Comparison of ENCODE assay signal across 22 cellular contexts in genomic region chr16:64507240-64508024, GRCh38.
DNase-seq lines count a peak whose midpoint lies in the region; ATAC-seq and TF ChIP-seq lines count a peak whose summit lies in the region.
"Had no signal": no experiment of that assay in that cellular context is flagged by ENCODE, and none has a peak within 500 bp of the region (broad histone marks: within the 10 kb centered on the region; RNA-seq: fewer than 3 reads in every experiment).

No MANE protein-coding gene starts in this region.

- peak in 3 of 4 donors; percentile 24 to 68 (median 68) for ATAC-seq in heart left ventricle
- ATAC-seq: GM23338, K562, PC-3 had no signal

- H3K4me1 ChIP-seq in cardiac muscle cell (ENCODE audit: low read depth), result peaks cover 12% of the 10 kb centered on the region
- H3K4me1 ChIP-seq in heart left ventricle, result peaks cover 0 to 5% (median 0%) of the 10 kb centered on the region in 12 donors
- no peaks in the 10 kb centered on the region for H3K4me1 ChIP-seq in mesodermal cell (ENCODE audit: control insufficient read depth, insufficient read depth, low read length, poor library complexity, severe bottlenecking)
- H3K4me1 ChIP-seq: SJSA1 had no signal

- no peaks in the 10 kb centered on the region for H3K36me3 Mint-ChIP-seq in glutamatergic neuron (ENCODE audit: unreplicated experiment)

- no peak overlapping the region for H3K4me3 Mint-ChIP-seq in glutamatergic neuron (ENCODE audit: unreplicated experiment)
- H3K4me3 Mint-ChIP-seq: GM23338 had no signal

- no peaks in the 10 kb centered on the region for H3K27me3 Mint-ChIP-seq in glutamatergic neuron (ENCODE audit: unreplicated experiment)

- H3K27me3 ChIP-seq in cardiac muscle cell, result no peaks in the 10 kb centered on the region
- no peaks in the 10 kb centered on the region for H3K27me3 ChIP-seq in heart left ventricle
- H3K27me3 ChIP-seq: SJSA1 had no signal

- H3K4me1 Mint-ChIP-seq in glutamatergic neuron (ENCODE audit: low read depth, unreplicated experiment), result no peaks in the 10 kb centered on the region
- H3K4me1 Mint-ChIP-seq: GM23338 had no signal

- 49 to 59% (median 53%) methylated on average over 2 of the region's 2 CpGs for WGBS in heart left ventricle, 4 donors
- 83 to 89% methylated on average over 1 of the region's 2 CpGs for whole genome bisulfite sequencing in mesodermal cell (ENCODE audit: insufficient coverage in 2 of 2), 2 experiments

- H3K36me3 ChIP-seq in cardiac muscle cell (no peaks in the 10 kb centered on the region), heart left ventricle (no peaks in the 10 kb centered on the region), mesodermal cell (ENCODE audit: control insufficient read depth, insufficient read depth, low read length) (no peaks in the 10 kb centered on the region)
- H3K36me3 ChIP-seq: SJSA1 had no signal

- H3K9me3 Mint-ChIP-seq in glutamatergic neuron (ENCODE audit: unreplicated experiment), result peaks cover 3% of the 10 kb centered on the region
- H3K9me3 Mint-ChIP-seq: GM23338 had no signal

- H3K4me3 ChIP-seq in cardiac muscle cell, result no peak overlapping the region
- H3K4me3 ChIP-seq in heart left ventricle, result no peak overlapping the region
- no peak overlapping the region for H3K4me3 ChIP-seq in mesodermal cell (ENCODE audit: extremely low read depth, insufficient read depth, low read length, poor library complexity, severe bottlenecking)
- H3K4me3 ChIP-seq: GM23338, K562, SJSA1 had no signal

- H3K27ac ChIP-seq in cardiac muscle cell, result peak overlapping the region; percentile 86
- H3K27ac ChIP-seq in heart left ventricle, result peak overlapping the region in 1 of 12 donors; percentile 4
- peak overlapping the region; percentile 25 for H3K27ac ChIP-seq in mesodermal cell (ENCODE audit: low read depth, low read length, severe bottlenecking)
- H3K27ac ChIP-seq: SJSA1 had no signal

- H3K9me3 ChIP-seq in cardiac muscle cell (ENCODE audit: low read depth) (no peaks in the 10 kb centered on the region), heart left ventricle (peaks cover 0 to 26% (median 7%) of the 10 kb centered on the region in 12 donors), mesodermal cell (ENCODE audit: control insufficient read depth, low read length) (no peaks in the 10 kb centered on the region)
- H3K9me3 ChIP-seq: SJSA1 had no signal

- no peak for TF ChIP-seq POLR2A in heart left ventricle (IDR thresholded peaks at IDR 0.05)

- H3K27ac Mint-ChIP-seq in glutamatergic neuron (ENCODE audit: unreplicated experiment), result no peak overlapping the region
- H3K27ac Mint-ChIP-seq: GM23338 had no signal

- TF ChIP-seq CTCF in cardiac muscle cell (IDR thresholded peaks at IDR 0.05; ENCODE audit: low read depth, low read length) (no peak), heart left ventricle (IDR thresholded peaks at IDR 0.05) (no peak), GM13976 (IDR thresholded peaks at IDR 0.05; ENCODE audit: borderline replicate concordance, control extremely low read depth, extremely low read depth, insufficient read depth, missing control alignments) (no peak), glutamatergic neuron (IDR thresholded peaks at IDR 0.05; ENCODE audit: partially characterized antibody, unreplicated experiment) (no peak)

- intact Hi-C loops in cardiac septum (cut with DNase I) (no loop called here), heart left ventricle (cut with DNase I) (no loop called here)

- DNase-seq in cardiac muscle cell (ENCODE audit: low read depth in 1 of 2, low spot score in 1 of 2) (peak in 1 of 2 donors; percentile 77), cardiac septum (ENCODE audit: low spot score) (no peak), heart left ventricle (peak in 2 of 5 donors; percentile 22 to 24), NCI-H146 treated with DMSO at 0.1 percent for 48 hours (lab: John Stamatoyannopoulos, UW; ENCODE audit: unreplicated experiment) (no peak), GM13976 (ENCODE audit: low spot score) (no peak), glutamatergic neuron (no peak)
- DNase-seq: Calu3; DMS153; DND-41; HCEC 1CT; Kasumi-1; NCI-H1092 treated with DMSO at 0.1 percent for 48 hours; NCI-H1436; NCI-H187 treated with DMSO at 0.1 percent for 48 hours; NCI-H524; NCI-H82; NK-92 treated with Interleukin-12 subunit alpha and Interleukin-12 subunit beta, amount 100 ng/mL, for 24 hours; PC-3 had no signal

- in situ Hi-C loops in GM13976 (cut with MboI; ENCODE audit: low sequenced_read_pairs, unreplicated experiment), result no loop called here
